8 cellular contexts compared by ENCODE assay signal in genomic region chr15:60392601-60392985, GRCh38.
A peak's percentile ranks its signal among the peaks of the same experiment; 100 is the strongest.
DNase-seq lines count a peak whose midpoint lies in the region; TF ChIP-seq lines count a peak whose summit lies in the region.

No MANE protein-coding gene starts in this region.

- TF ChIP-seq CTCF in foreskin fibroblast (IDR thresholded peaks at IDR 0.05; ENCODE audit: low read depth, low read length), result no peak

- H3K4me3 ChIP-seq in foreskin fibroblast (ENCODE audit: low read depth in 1 of 2, low read length in 2 of 2), result peak overlapping the region; percentile 79 to 99

- peak; percentile 35 for DNase-seq in activated T-cell treated with anti-CD3 and anti-CD28 coated beads for 24 hours (ENCODE audit: low read depth)
- DNase-seq in activated T-cell treated with anti-CD3 and anti-CD28 coated beads for 4 hours, result no peak
- DNase-seq in activated CD4-positive, alpha-beta T cell treated with anti-CD3 and anti-CD28 coated beads, Interleukin-2, amount 50 U/mL, for 48 hours, result peak; percentile 30 to 44
- peak in 1 of 2 donors; percentile 79 for DNase-seq in foreskin fibroblast
- DNase-seq in stimulated activated CD8-positive, alpha-beta memory T cell treated with anti-CD3 and anti-CD28 coated beads, Interleukin-4, amount 100 ng/mL, for 48 hours, result peak; percentile 47
- DNase-seq in iPS-NIHi11 (ENCODE audit: low spot score), result no peak
- DNase-seq in NCI-H1048 (lab: John Stamatoyannopoulos, UW), result no peak
- no peak for DNase-seq in NCI-H1105 treated with DMSO at 0.1 percent for 48 hours (lab: John Stamatoyannopoulos, UW)

Comparison
In these comparisons a context has a peak if more than half of its experiments do, and no peak if none do; other contexts are left out.
1. DNase-seq: peak in activated T-cell treated with anti-CD3 and anti-CD28 coated beads for 24 hours (single experiment), activated CD4-positive, alpha-beta T cell treated with anti-CD3 and anti-CD28 coated beads, Interleukin-2, amount 50 U/mL, for 48 hours (2 of 2) and stimulated activated CD8-positive, alpha-beta memory T cell treated with anti-CD3 and anti-CD28 coated beads, Interleukin-4, amount 100 ng/mL, for 48 hours (single experiment); none in activated T-cell treated with anti-CD3 and anti-CD28 coated beads for 4 hours (single experiment), iPS-NIHi11 (single experiment), NCI-H1048 (single experiment) and NCI-H1105 treated with DMSO at 0.1 percent for 48 hours (single experiment).